ENCODE assay signal across 25 cellular contexts in the genomic region with DNA sequence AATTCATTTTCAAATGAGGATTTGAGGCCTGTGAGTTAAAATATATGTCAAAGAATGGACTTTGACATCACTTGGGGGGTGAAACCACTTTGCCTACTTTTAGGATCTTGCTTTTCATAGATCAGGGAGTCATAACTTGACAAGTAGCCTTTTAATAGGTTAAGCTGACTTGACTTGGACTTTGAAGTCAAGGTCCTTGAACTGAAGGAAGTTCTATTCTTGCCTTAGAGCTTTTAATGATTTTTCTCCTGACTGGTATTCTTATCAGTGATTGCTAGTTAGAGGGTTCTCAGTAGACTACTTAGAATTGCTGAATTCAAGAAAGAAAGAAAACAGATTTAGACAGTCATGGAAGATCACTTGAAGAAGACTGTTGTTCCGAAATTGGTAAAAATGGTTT. TPM values are rescaled to one million over a fixed set of nuclear protein-coding genes. Genes with fewer than 3 reads are reported as not detected.
DNase-seq lines count a peak whose midpoint lies in the region; ATAC-seq, FAIRE-seq and TF ChIP-seq lines count a peak whose summit lies in the region.
"Had no signal": no experiment of that assay in that cellular context is flagged by ENCODE, and none has a peak within 500 bp of the region (broad histone marks: within the 10 kb centered on the region; RNA-seq: fewer than 3 reads in every experiment).

No MANE protein-coding gene starts in this region.

- no peak for TF ChIP-seq CTCF in VCaP (conservative IDR thresholded peaks at IDR 0.05)
- TF ChIP-seq CTCF in hepatocyte (IDR thresholded peaks at IDR 0.05; ENCODE audit: poor library complexity): no peak
- TF ChIP-seq CTCF in pancreas (IDR thresholded peaks at IDR 0.05): no peak
- TF ChIP-seq CTCF in type B pancreatic cell (conservative IDR thresholded peaks at IDR 0.05): no peak
- TF ChIP-seq CTCF in esophagus squamous epithelium (IDR thresholded peaks at IDR 0.05): no peak

- H3K9me3 ChIP-seq in hepatocyte (ENCODE audit: low read depth): no peaks in the 10 kb centered on the region
- no peaks in the 10 kb centered on the region for H3K9me3 ChIP-seq in pancreas
- H3K9me3 ChIP-seq in esophagus squamous epithelium: no peaks in the 10 kb centered on the region
- H3K9me3 ChIP-seq: BE2C had no signal

- no peaks in the 10 kb centered on the region for H3K4me1 ChIP-seq in hepatocyte (ENCODE audit: insufficient read depth)
- peaks cover 4 to 23% (median 21%) of the 10 kb centered on the region in 3 donors for H3K4me1 ChIP-seq in pancreas
- H3K4me1 ChIP-seq in esophagus squamous epithelium: no peaks in the 10 kb centered on the region
- H3K4me1 ChIP-seq: BE2C had no signal

- intact Hi-C loops in pancreas (cut with DNase I): no loop called here
- intact Hi-C loops in esophagus squamous epithelium (cut with DNase I): no loop called here

- ATAC-seq in pancreas: peak; percentile 28 to 76 (median 66)
- ATAC-seq: GM23338, HCT116 had no signal

- peaks cover 19% of the 10 kb centered on the region for H3K36me3 Mint-ChIP-seq in type B pancreatic cell
- H3K36me3 Mint-ChIP-seq: CD4-positive, CD25-positive, alpha-beta regulatory T cell; CD8-positive, alpha-beta memory T cell had no signal

- no peak overlapping the region for H3K4me2 ChIP-seq in hepatocyte
- H3K4me2 ChIP-seq: GM23338 had no signal

- peak overlapping the region; percentile 6 for H3K27ac Mint-ChIP-seq in type B pancreatic cell
- H3K27ac Mint-ChIP-seq: CD4-positive, CD25-positive, alpha-beta regulatory T cell; CD8-positive, alpha-beta memory T cell; GM23338; HFFc6 had no signal

- H3K27me3 ChIP-seq in hepatocyte (no peaks in the 10 kb centered on the region), pancreas (no peaks in the 10 kb centered on the region), esophagus squamous epithelium (no peaks in the 10 kb centered on the region)
- H3K27me3 ChIP-seq: BE2C had no signal

- H3K36me3 ChIP-seq in hepatocyte (replicated peaks; ENCODE audit: insufficient read depth, low read depth) (no peaks in the 10 kb centered on the region), pancreas (peaks cover 0 to 3% (median 2%) of the 10 kb centered on the region in 3 donors), esophagus squamous epithelium (no peaks in the 10 kb centered on the region)
- H3K36me3 ChIP-seq: BE2C had no signal

- no peak overlapping the region for H3K4me3 Mint-ChIP-seq in type B pancreatic cell
- H3K4me3 Mint-ChIP-seq: CD4-positive, CD25-positive, alpha-beta regulatory T cell; CD8-positive, alpha-beta memory T cell; GM23338; HFFc6 had no signal

- no peaks in the 10 kb centered on the region for H4K20me1 ChIP-seq in hepatocyte (ENCODE audit: insufficient read depth, poor library complexity, severe bottlenecking)

- no peak overlapping the region for H3K4me3 ChIP-seq in hepatocyte
- no peak overlapping the region for H3K4me3 ChIP-seq in pancreas
- no peak overlapping the region for H3K4me3 ChIP-seq in esophagus squamous epithelium
- H3K4me3 ChIP-seq: GM23338 had no signal

- no peaks in the 10 kb centered on the region for H3K27me3 Mint-ChIP-seq in type B pancreatic cell

- TF ChIP-seq POLR2A in esophagus squamous epithelium (IDR thresholded peaks at IDR 0.05): no peak

- H3K27ac ChIP-seq in VCaP (peak overlapping the region; percentile 84), hepatocyte (peak overlapping the region; percentile 25), pancreas (peak overlapping the region in 1 of 4 donors; percentile 45), esophagus squamous epithelium (no peak overlapping the region)

- DNase-seq in hepatocyte (ENCODE audit: low spot score): no peak
- DNase-seq in pancreas: no peak
- no peak for DNase-seq in type B pancreatic cell (ENCODE audit: extremely low spot score, unreplicated experiment)
- DNase-seq in NCI-H1930 (lab: John Stamatoyannopoulos, UW): no peak
- DNase-seq in esophagus squamous epithelium (lab: John Stamatoyannopoulos, UW): no peak
- no peak for DNase-seq in EL
- no peak for DNase-seq in NCI-H510A (lab: John Stamatoyannopoulos, UW)
- DNase-seq: ACHN; BE2C; C1 segment of cervical spinal cord; CD4-positive, CD25-positive, alpha-beta regulatory T cell; CD8-positive, alpha-beta memory T cell; COR-L47; GDM1; H7; HFFc6; IMR-90 had no signal

- H3K9me3 Mint-ChIP-seq in type B pancreatic cell: no peaks in the 10 kb centered on the region
- H3K9me3 Mint-ChIP-seq: CD4-positive, CD25-positive, alpha-beta regulatory T cell; CD8-positive, alpha-beta memory T cell; GM23338; HFFc6 had no signal

- 91% methylated on average over 1 of the region's 1 CpG for WGBS in hepatocyte (ENCODE audit: low lambda C conversion rate, missing lambda C conversion rate)
- 61 to 78% methylated on average over 1 of the region's 1 CpG for WGBS in pancreas, 2 donors
- 90 to 94% methylated on average over 1 of the region's 1 CpG for WGBS in esophagus squamous epithelium, 2 donors

- no peak for FAIRE-seq in pancreas (lab: Jason Lieb, UNC)
- FAIRE-seq: A204.1, D721Med, GM12892, GM18507, HTR-8/SVneo had no signal

- no peaks in the 10 kb centered on the region for H3K79me2 ChIP-seq in hepatocyte

- no peaks in the 10 kb centered on the region for H3K4me1 Mint-ChIP-seq in type B pancreatic cell (ENCODE audit: unreplicated experiment)
- H3K4me1 Mint-ChIP-seq: CD4-positive, CD25-positive, alpha-beta regulatory T cell; CD8-positive, alpha-beta memory T cell; GM23338 had no signal

- H2AFZ ChIP-seq in hepatocyte: no peak overlapping the region
- H2AFZ ChIP-seq: GM23338 had no signal

- H3K9me2 ChIP-seq in hepatocyte (replicated peaks; ENCODE audit: insufficient read depth): no peaks in the 10 kb centered on the region

RNA-seq across cellular contexts. Expression of gene AGR2, which starts 17.7 kb away (rescaled TPM):
- 117 and 178 TPM in 2 replicates for total RNA-seq in hepatocyte
- 173 and 183 TPM in 2 replicates for polyA plus RNA-seq in hepatocyte
- 10 to 100 TPM in 3 of 6 donors, 1 to 10 TPM in 3; 5.4 to 31.5 (median 11.5) TPM for total RNA-seq in pancreas
- polyA plus RNA-seq in pancreas: 10 to 100 TPM in 1 of 2 donors, 1 to 10 TPM in 1; 2.3 to 14.1 TPM
- 116 and 179 TPM in 2 replicates for total RNA-seq in type B pancreatic cell (ENCODE audit: low replicate concordance)
- 10 to 100 TPM in 1 of 4 donors, 1 to 10 TPM in 3; 1.6 to 12.4 (median 3.9) TPM for total RNA-seq in esophagus squamous epithelium
- total RNA-seq: CD4-positive, CD25-positive, alpha-beta regulatory T cell; CD8-positive, alpha-beta memory T cell; GM23338; H7; HFFc6; IMR-90 had no signal
- polyA plus RNA-seq: CD4-positive, CD25-positive, alpha-beta regulatory T cell; CD8-positive, alpha-beta memory T cell; GM23338; IMR-90 had no signal

RNA-seq across cellular contexts. Expression of gene TSPAN13, which starts 33.6 kb away (rescaled TPM):
- total RNA-seq in hepatocyte (173 and 196 TPM in 2 replicates), pancreas (10 to 100 TPM; 30.7 to 64.6 (median 53.0) TPM), type B pancreatic cell (ENCODE audit: low replicate concordance) (65.1 and 99.5 TPM in 2 replicates), esophagus squamous epithelium (10 to 100 TPM in 3 of 4 donors, 1 to 10 TPM in 1; 9.5 to 16.7 (median 12.1) TPM)
- polyA plus RNA-seq in hepatocyte (157 and 164 TPM in 2 replicates), pancreas (10 to 100 TPM; 49.3 to 64.9 TPM)
- polyA plus RNA-seq: CD8-positive, alpha-beta memory T cell had no signal

Comparison
In these comparisons a context has a peak if more than half of its experiments do, and no peak if none do; other contexts are left out.
1. H3K27ac ChIP-seq: peak in VCaP (single experiment) and hepatocyte (single experiment); none in esophagus squamous epithelium (0 of 4).